ENCODE assay signal across 14 cellular contexts in the genomic region with DNA sequence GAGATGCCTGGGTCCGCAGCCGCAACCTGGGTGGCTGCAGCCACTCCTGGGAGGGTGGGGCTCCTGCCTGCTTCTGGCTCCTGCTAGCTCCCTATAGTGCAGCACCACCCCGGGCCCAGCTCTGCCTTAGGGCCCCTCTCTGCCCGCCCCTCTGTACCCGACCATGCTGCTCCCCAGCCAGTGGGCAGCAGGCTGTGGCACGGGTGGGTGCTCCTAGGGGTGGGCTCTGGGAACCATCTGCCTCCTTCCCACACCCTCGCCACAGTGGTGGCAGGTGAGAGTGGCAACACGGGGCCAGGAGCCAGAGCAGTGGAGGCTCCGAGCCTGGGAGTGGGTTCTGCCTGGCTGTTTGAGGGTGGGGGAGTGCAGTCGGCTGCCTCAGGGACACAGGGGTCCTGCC. TPM values are rescaled to one million over a fixed set of nuclear protein-coding genes. Genes with fewer than 3 reads are reported as not detected.
DNase-seq lines count a peak whose midpoint lies in the region; ATAC-seq lines count a peak whose summit lies in the region.
"Had no signal": no experiment of that assay in that cellular context is flagged by ENCODE, and none has a peak within 500 bp of the region (broad histone marks: within the 10 kb centered on the region; RNA-seq: fewer than 3 reads in every experiment).

No MANE protein-coding gene starts in this region.

- no peak overlapping the region for H2AK5ac ChIP-seq in trophoblast cell (ENCODE audit: low read length)

- peak; percentile 9 for ATAC-seq in esophagus mucosa
- no peak for ATAC-seq in GM18511 (IDR thresholded peaks at IDR 0.05; ENCODE audit: unreplicated experiment)
- ATAC-seq: CD8-positive, alpha-beta T cell; HCT116 had no signal

- H3K27me3 ChIP-seq in trophoblast cell (ENCODE audit: insufficient read depth, low read length), result no peaks in the 10 kb centered on the region

- no peaks in the 10 kb centered on the region for H3K4me1 ChIP-seq in trophoblast cell (ENCODE audit: control insufficient read depth in 1 of 2, insufficient read depth in 2 of 2, low read length in 2 of 2)
- H3K4me1 ChIP-seq: Caco-2 had no signal

- no peak overlapping the region for H3K14ac ChIP-seq in trophoblast cell (ENCODE audit: low read length)

- WGBS in trophoblast cell (ENCODE audit: extremely low coverage, insufficient coverage, insufficient read length), result no CpG with 5 or more reads among the region's 10 CpGs

- no peak overlapping the region for H3K23ac ChIP-seq in trophoblast cell (ENCODE audit: low read length)

- no peak overlapping the region for H4K91ac ChIP-seq in trophoblast cell (ENCODE audit: low read depth, low read length)

- H4K12ac ChIP-seq in trophoblast cell (ENCODE audit: low read depth, low read length), result no peak overlapping the region

- H3K79me1 ChIP-seq in trophoblast cell (ENCODE audit: low read length), result no peaks in the 10 kb centered on the region

- H3K27ac ChIP-seq in trophoblast cell (ENCODE audit: low read depth, low read length), result no peak overlapping the region
- H3K27ac ChIP-seq: 22Rv1, HL-60 had no signal

- no peak overlapping the region for H2BK12ac ChIP-seq in trophoblast cell (ENCODE audit: low read length)

- H3K9ac ChIP-seq in trophoblast cell (ENCODE audit: low read length), result no peak overlapping the region

- H3K4ac ChIP-seq in trophoblast cell (ENCODE audit: low read depth, low read length), result no peak overlapping the region

- no peaks in the 10 kb centered on the region for H3K79me2 ChIP-seq in trophoblast cell (ENCODE audit: control insufficient read depth, insufficient read depth, low read length, poor library complexity)

- H2AFZ ChIP-seq in trophoblast cell (ENCODE audit: insufficient read depth, low read length, poor library complexity), result no peak overlapping the region

- DNase-seq in activated CD8-positive, alpha-beta memory T cell treated with anti-CD3 and anti-CD28 coated beads for 24 hours, result peak; percentile 32
- no peak for DNase-seq in activated CD8-positive, alpha-beta memory T cell treated with anti-CD3 and anti-CD28 coated beads, Interleukin-2, amount 50 U/mL, for 48 hours
- DNase-seq in trophoblast cell, result no peak
- DNase-seq in HK-2 (ENCODE audit: unreplicated experiment), result no peak
- DNase-seq in kidney tubule cell (ENCODE audit: low spot score), result no peak
- DNase-seq: Caco-2; CD8-positive, alpha-beta T cell; DND-41; GDM1 had no signal

- no peaks in the 10 kb centered on the region for H3K36me3 ChIP-seq in trophoblast cell (ENCODE audit: control insufficient read depth in 1 of 2, insufficient read depth in 2 of 2, low read length in 2 of 2)

- H4K8ac ChIP-seq in trophoblast cell (ENCODE audit: low read depth, low read length), result no peak overlapping the region

- no peak overlapping the region for H3K4me2 ChIP-seq in trophoblast cell (ENCODE audit: low read length)

- H3K9me3 ChIP-seq in trophoblast cell (ENCODE audit: insufficient read depth, low read depth, low read length), result peaks cover 9% of the 10 kb centered on the region

- H2BK5ac ChIP-seq in trophoblast cell (ENCODE audit: low read depth, low read length, poor library complexity), result no peak overlapping the region

- peak overlapping the region; percentile 1 for H3K4me3 ChIP-seq in trophoblast cell (ENCODE audit: low read depth, low read length)

- no peak overlapping the region for H2BK120ac ChIP-seq in trophoblast cell (ENCODE audit: insufficient read depth, low read length, poor library complexity)

- H3K18ac ChIP-seq in trophoblast cell (ENCODE audit: low read length), result no peak overlapping the region

RNA-seq across cellular contexts. Expression of a gene that starts 7.8 kb away (rescaled TPM):
- 16.9 TPM for total RNA-seq in esophagus mucosa
- polyA plus RNA-seq in trophoblast cell (2013), result 14.5 TPM in 2 replicates
